ENCODE assay signal across 17 cellular contexts in genomic region chr4:138939960-138940359, GRCh38.
A peak's percentile ranks its signal among the peaks of the same experiment; 100 is the strongest.
DNase-seq lines count a peak whose midpoint lies in the region; ATAC-seq, FAIRE-seq and TF ChIP-seq lines count a peak whose summit lies in the region.
"Had no signal": no experiment of that assay in that cellular context is flagged by ENCODE, and none has a peak within 500 bp of the region (broad histone marks: within the 10 kb centered on the region; RNA-seq: fewer than 3 reads in every experiment).

No MANE protein-coding gene starts in this region.

- CTCF ChIA-PET in Caco-2 (lab: Charles Lee) (interaction anchor here (1.5 kb wide), 1 partner anchor 69 kb away, joined by 8 read pairs; no protein-coding TSS in a partner anchor), H1 (lab: Charles Lee; ENCODE audit: partially characterized antibody) (interaction anchor here (0.6 to 2.7 kb wide), 9 partner anchors 9 to 418 kb away, joined by 3 to 9 read pairs (median 4); no protein-coding TSS in a partner anchor)

- H3K4me3 Mint-ChIP-seq in Caco-2 (ENCODE audit: unreplicated experiment): no peak overlapping the region
- H3K4me3 Mint-ChIP-seq: CD14-positive monocyte; CD8-positive, alpha-beta T cell had no signal

- H3K56ac ChIP-seq in H1 (replicated peaks; ENCODE audit: insufficient read length, low read depth, low read length): no peak overlapping the region

- no peaks in the 10 kb centered on the region for H3K9me3 Mint-ChIP-seq in Caco-2 (ENCODE audit: unreplicated experiment)
- H3K9me3 Mint-ChIP-seq: CD14-positive monocyte; CD8-positive, alpha-beta T cell had no signal

- POLR2A ChIA-PET in Caco-2 (lab: Charles Lee): interaction anchor here (0.6 kb wide), 1 partner anchor 205 kb away, joined by 3 read pairs; no protein-coding TSS in a partner anchor
- POLR2A ChIA-PET in H1 (lab: Charles Lee; ENCODE audit: partially characterized antibody): interaction anchor here (0.6 to 1.5 kb wide), 2 partner anchors 10 to 62 kb away, joined by 3 read pairs; no protein-coding TSS in a partner anchor

- H4K20me1 ChIP-seq in H1 (replicated peaks in 1 of 2; ENCODE audit: control insufficient read depth in 1 of 2, insufficient read depth in 2 of 2, low read length in 2 of 2): no peaks in the 10 kb centered on the region

- no peaks in the 10 kb centered on the region for H3K79me1 ChIP-seq in H1 (ENCODE audit: low read depth, low read length)
- H3K79me1 ChIP-seq in trophoblast cell (ENCODE audit: low read length): peaks cover 4% of the 10 kb centered on the region

- H4K91ac ChIP-seq in H1 (replicated peaks; ENCODE audit: insufficient read length, low read length) (no peak overlapping the region), trophoblast cell (ENCODE audit: low read depth, low read length) (no peak overlapping the region)

- H3K4me1 Mint-ChIP-seq in Caco-2 (ENCODE audit: low read depth, unreplicated experiment): peaks cover 33% of the 10 kb centered on the region

- no peak overlapping the region for H3K23ac ChIP-seq in H1 (ENCODE audit: insufficient read length)
- no peak overlapping the region for H3K23ac ChIP-seq in trophoblast cell (ENCODE audit: low read length)

- H2BK5ac ChIP-seq in H1 (ENCODE audit: low read depth, low read length) (no peak overlapping the region), trophoblast cell (ENCODE audit: low read depth, low read length, poor library complexity) (no peak overlapping the region)

- H3K36me3 ChIP-seq in Caco-2 (ENCODE audit: control insufficient read depth, insufficient read depth, low read length): no peaks in the 10 kb centered on the region
- H3K36me3 ChIP-seq in H1 (ENCODE audit: control insufficient read depth in 2 of 4, insufficient read depth in 4 of 4, low read length in 3 of 4): no peaks in the 10 kb centered on the region
- no peaks in the 10 kb centered on the region for H3K36me3 ChIP-seq in liver (ENCODE audit: control insufficient read depth in 4 of 4, insufficient read depth in 3 of 4, low read depth in 1 of 4, low read length in 3 of 4)
- H3K36me3 ChIP-seq in trophoblast cell (ENCODE audit: control insufficient read depth in 1 of 2, insufficient read depth in 2 of 2, low read length in 2 of 2): no peaks in the 10 kb centered on the region
- no peaks in the 10 kb centered on the region for H3K36me3 ChIP-seq in gastroesophageal sphincter

- BruUV-seq in Caco-2 (replicated peaks; lab: Mats Ljungman, UMichigan): no TSS peak

- no peak overlapping the region for H3K27ac ChIP-seq in H1 (ENCODE audit: low read depth, low read length)
- peak overlapping the region; percentile 64 to 84 for H3K27ac ChIP-seq in liver (ENCODE audit: low read depth in 1 of 2, low read length in 2 of 2)
- H3K27ac ChIP-seq in trophoblast cell (ENCODE audit: low read depth, low read length): no peak overlapping the region
- no peak overlapping the region for H3K27ac ChIP-seq in gastroesophageal sphincter
- H3K27ac ChIP-seq: 22Rv1, HL-60 had no signal

- H2BK12ac ChIP-seq in H1 (ENCODE audit: low read depth, low read length) (no peak overlapping the region), trophoblast cell (ENCODE audit: low read length) (no peak overlapping the region)

- H4K8ac ChIP-seq in H1 (ENCODE audit: extremely low read depth, insufficient read depth, low read length) (no peak overlapping the region), trophoblast cell (ENCODE audit: low read depth, low read length) (no peak overlapping the region)

- FAIRE-seq in H1 (lab: Jason Lieb, UNC): no peak
- FAIRE-seq: GM12892, H54 had no signal

- peak overlapping the region; percentile 53; the same call in 1 of the 2 replicates for H2AFZ ChIP-seq in H1 (ENCODE audit: low read length)
- no peak overlapping the region for H2AFZ ChIP-seq in trophoblast cell (ENCODE audit: insufficient read depth, low read length, poor library complexity)

- H4K12ac ChIP-seq in trophoblast cell (ENCODE audit: low read depth, low read length): no peak overlapping the region

- no peak overlapping the region for H2BK20ac ChIP-seq in H1 (ENCODE audit: low read length)

- TF ChIP-seq EP300 in H1 (IDR thresholded peaks at IDR 0.05; ENCODE audit: borderline replicate concordance in 1 of 2, low read depth in 2 of 2, low read length in 2 of 2): no peak
- TF ChIP-seq EP300 in gastroesophageal sphincter (IDR thresholded peaks at IDR 0.05): no peak

- H3K79me2 ChIP-seq in H1 (ENCODE audit: control insufficient read depth in 1 of 2, insufficient read depth in 2 of 2, low read length in 2 of 2): no peaks in the 10 kb centered on the region
- H3K79me2 ChIP-seq in trophoblast cell (ENCODE audit: control insufficient read depth, insufficient read depth, low read length, poor library complexity): no peaks in the 10 kb centered on the region

- H2AK5ac ChIP-seq in H1 (ENCODE audit: low read depth, low read length) (no peak overlapping the region), trophoblast cell (ENCODE audit: low read length) (no peak overlapping the region)

- 81% methylated on average over 4 of the region's 4 CpGs; no CpG with 5 or more reads in 1 of the 2 experiments for WGBS in H1 (ENCODE audit: extremely low coverage in 1 of 2, insufficient coverage in 1 of 2, insufficient read length in 1 of 2, insufficient replicate concordance in 2 of 2, low coverage in 1 of 2, low lambda C conversion rate in 2 of 2, missing lambda C conversion rate in 1 of 2), 2 experiments
- WGBS in liver: 27% methylated on average over 4 of the region's 4 CpGs
- WGBS in trophoblast cell (ENCODE audit: extremely low coverage, insufficient coverage, insufficient read length): no CpG with 5 or more reads among the region's 4 CpGs
- WGBS in gastroesophageal sphincter (ENCODE audit: low coverage in 1 of 2), 2 donors: 76 to 80% methylated on average over 2 to 4 of the region's 4 CpGs

- H3K27me3 ChIP-seq in Caco-2 (replicated peaks; ENCODE audit: control insufficient read depth, insufficient read depth, low read length) (no peaks in the 10 kb centered on the region), H1 (replicated peaks in 1 of 4; ENCODE audit: control insufficient read depth in 3 of 4, extremely low read depth in 1 of 4, insufficient read depth in 3 of 4, low read length in 3 of 4) (no peaks in the 10 kb centered on the region), liver (ENCODE audit: control insufficient read depth in 4 of 4, insufficient read depth in 4 of 4, low read length in 3 of 4) (no peaks in the 10 kb centered on the region), trophoblast cell (ENCODE audit: insufficient read depth, low read length) (no peaks in the 10 kb centered on the region), gastroesophageal sphincter (no peaks in the 10 kb centered on the region)

- H3K18ac ChIP-seq in H1 (ENCODE audit: extremely low read depth, low read length) (no peak overlapping the region), trophoblast cell (ENCODE audit: low read length) (no peak overlapping the region)

- H3K27ac Mint-ChIP-seq in Caco-2 (ENCODE audit: unreplicated experiment): no peak overlapping the region
- H3K27ac Mint-ChIP-seq: CD8-positive, alpha-beta T cell had no signal

- H2BK15ac ChIP-seq in H1 (ENCODE audit: low read length): no peak overlapping the region

- H4K5ac ChIP-seq in H1 (ENCODE audit: insufficient read length, low read depth, low read length): no peak overlapping the region

- H3K4me3 ChIP-seq in Caco-2 (ENCODE audit: low read depth, low read length) (no peak overlapping the region), H1 (ENCODE audit: extremely low read depth in 1 of 4, insufficient read depth in 2 of 4, low read depth in 3 of 4, low read length in 4 of 4) (no peak overlapping the region), liver (ENCODE audit: low read depth in 1 of 3, low read length in 3 of 3) (no peak overlapping the region), trophoblast cell (ENCODE audit: low read depth, low read length) (no peak overlapping the region), gastroesophageal sphincter (no peak overlapping the region)

- ATAC-seq in gastroesophageal sphincter: no peak
- ATAC-seq: CD8-positive, alpha-beta T cell; HCT116 had no signal

- H3K36me3 Mint-ChIP-seq in Caco-2 (ENCODE audit: insufficient read depth, unreplicated experiment): no peaks in the 10 kb centered on the region
- H3K36me3 Mint-ChIP-seq: CD14-positive monocyte; CD8-positive, alpha-beta T cell had no signal

- H2BK120ac ChIP-seq in H1 (replicated peaks; ENCODE audit: low read depth, low read length) (no peak overlapping the region), trophoblast cell (ENCODE audit: insufficient read depth, low read length, poor library complexity) (no peak overlapping the region)

- DNase-seq in Caco-2 (peak; percentile 37 to 60), H1 (ENCODE audit: low read depth in 1 of 2, low spot score in 2 of 2) (no peak), trophoblast cell (peak; percentile 54 to 90)
- DNase-seq in effector CD8-positive, alpha-beta T cell (lab: John Stamatoyannopoulos, UW): no peak
- no peak for DNase-seq in stimulated activated CD4-positive, alpha-beta T cell treated with anti-CD3 and anti-CD28 coated beads, Interleukin-4, amount 100 ng/mL, for 24 hours
- DNase-seq: CD8-positive, alpha-beta T cell; COR-L47; DND-41; GDM1 had no signal

- H3K9ac ChIP-seq in H1 (replicated peaks in 1 of 4; ENCODE audit: extremely low read depth in 1 of 4, low read depth in 3 of 4, low read length in 3 of 4): no peak overlapping the region
- H3K9ac ChIP-seq in liver (ENCODE audit: low read depth in 1 of 2, low read length in 2 of 2): no peak overlapping the region
- no peak overlapping the region for H3K9ac ChIP-seq in trophoblast cell (ENCODE audit: low read length)

- H3K9me3 ChIP-seq in Caco-2: no peaks in the 10 kb centered on the region
- H3K9me3 ChIP-seq in H1 (ENCODE audit: insufficient read depth in 2 of 2, low read depth in 1 of 2, low read length in 1 of 2): no peaks in the 10 kb centered on the region
- H3K9me3 ChIP-seq in liver (ENCODE audit: control insufficient read depth in 4 of 4, low read length in 3 of 4): no peaks in the 10 kb centered on the region
- no peaks in the 10 kb centered on the region for H3K9me3 ChIP-seq in trophoblast cell (ENCODE audit: insufficient read depth, low read depth, low read length)
- no peaks in the 10 kb centered on the region for H3K9me3 ChIP-seq in gastroesophageal sphincter

- H3K14ac ChIP-seq in H1 (ENCODE audit: insufficient read length) (no peak overlapping the region), trophoblast cell (ENCODE audit: low read length) (no peak overlapping the region)

- H3K4ac ChIP-seq in H1 (replicated peaks; ENCODE audit: insufficient read length, low read depth, low read length) (no peak overlapping the region), trophoblast cell (ENCODE audit: low read depth, low read length) (no peak overlapping the region)

- TF ChIP-seq POLR2A in H1 (IDR thresholded peaks at IDR 0.05; ENCODE audit: control extremely low read depth in 1 of 2, low read depth in 2 of 2, low read length in 2 of 2) (no peak), gastroesophageal sphincter (IDR thresholded peaks at IDR 0.05) (no peak)

- intact Hi-C loops in Caco-2 (cut with micrococcal nuclease; ENCODE audit: unreplicated experiment): loop anchor here (2.0 to 10.0 kb wide), 5 partner anchors 75 to 1115 kb away; partner anchors contain the start of genes NOCT and SLC7A11

- TF ChIP-seq CTCF in Caco-2 (IDR thresholded peaks at IDR 0.05; ENCODE audit: insufficient read depth in 1 of 2, low read depth in 1 of 2, low read length in 1 of 2, severe bottlenecking in 1 of 2, unreplicated experiment in 1 of 2): no peak
- TF ChIP-seq CTCF in H1 (IDR thresholded peaks at IDR 0.05; ENCODE audit: control extremely low read depth in 1 of 3, insufficient read depth in 1 of 3, low read depth in 1 of 3, low read length in 3 of 3): no peak
- no peak for TF ChIP-seq CTCF in liver (IDR thresholded peaks at IDR 0.05; ENCODE audit: low read depth, low read length, missing input control)
- no peak for TF ChIP-seq CTCF in gastroesophageal sphincter (IDR thresholded peaks at IDR 0.05)

- TF ChIP-seq RAD21 in H1 (IDR thresholded peaks at IDR 0.05 in 1 of 2, conservative IDR thresholded peaks at IDR 0.05 in 1 of 2; ENCODE audit: low read depth in 2 of 2, low read length in 2 of 2) (no peak), liver (IDR thresholded peaks at IDR 0.05) (peak; percentile 30 to 39)

- H3K27me3 Mint-ChIP-seq in Caco-2 (ENCODE audit: insufficient read depth, unreplicated experiment): no peaks in the 10 kb centered on the region

- H3K4me1 ChIP-seq in Caco-2: peaks cover 47% of the 10 kb centered on the region
- peaks cover 3 to 8% (median 6%) of the 10 kb centered on the region in 4 experiments; a peak in 6 of 7 replicates for H3K4me1 ChIP-seq in H1 (replicated peaks in 1 of 4; ENCODE audit: control insufficient read depth in 3 of 4, insufficient read depth in 4 of 4, low read length in 3 of 4)
- peaks cover 0 to 18% (median 15%) of the 10 kb centered on the region in 4 donors for H3K4me1 ChIP-seq in liver (ENCODE audit: control insufficient read depth in 4 of 4, insufficient read depth in 4 of 4, low read length in 3 of 4)
- peaks cover 5 to 7% of the 10 kb centered on the region in 2 experiments for H3K4me1 ChIP-seq in trophoblast cell (ENCODE audit: control insufficient read depth in 1 of 2, insufficient read depth in 2 of 2, low read length in 2 of 2)
- H3K4me1 ChIP-seq in gastroesophageal sphincter: peaks cover 0 to 5% (median 0%) of the 10 kb centered on the region in 3 donors

- H3K4me2 ChIP-seq in H1 (ENCODE audit: insufficient read depth in 1 of 2, low read depth in 2 of 2, low read length in 2 of 2) (no peak overlapping the region), trophoblast cell (ENCODE audit: low read length) (no peak overlapping the region)

- no peaks in the 10 kb centered on the region for H3K23me2 ChIP-seq in H1 (ENCODE audit: low read depth, low read length)

Comparison
In these comparisons a context has a peak if more than half of its experiments do, and no peak if none do; other contexts are left out.
1. DNase-seq: peak in Caco-2 (2 of 2) and trophoblast cell (2 of 2); none in H1 (0 of 2), effector CD8-positive, alpha-beta T cell (single experiment) and stimulated activated CD4-positive, alpha-beta T cell treated with anti-CD3 and anti-CD28 coated beads, Interleukin-4, amount 100 ng/mL, for 24 hours (single experiment).
2. H3K27ac ChIP-seq: peak in liver (2 of 2); none in H1 (single experiment), trophoblast cell (single experiment) and gastroesophageal sphincter (0 of 4).